Comparison of ENCODE assay signal across 8 cellular contexts in the genomic region with DNA sequence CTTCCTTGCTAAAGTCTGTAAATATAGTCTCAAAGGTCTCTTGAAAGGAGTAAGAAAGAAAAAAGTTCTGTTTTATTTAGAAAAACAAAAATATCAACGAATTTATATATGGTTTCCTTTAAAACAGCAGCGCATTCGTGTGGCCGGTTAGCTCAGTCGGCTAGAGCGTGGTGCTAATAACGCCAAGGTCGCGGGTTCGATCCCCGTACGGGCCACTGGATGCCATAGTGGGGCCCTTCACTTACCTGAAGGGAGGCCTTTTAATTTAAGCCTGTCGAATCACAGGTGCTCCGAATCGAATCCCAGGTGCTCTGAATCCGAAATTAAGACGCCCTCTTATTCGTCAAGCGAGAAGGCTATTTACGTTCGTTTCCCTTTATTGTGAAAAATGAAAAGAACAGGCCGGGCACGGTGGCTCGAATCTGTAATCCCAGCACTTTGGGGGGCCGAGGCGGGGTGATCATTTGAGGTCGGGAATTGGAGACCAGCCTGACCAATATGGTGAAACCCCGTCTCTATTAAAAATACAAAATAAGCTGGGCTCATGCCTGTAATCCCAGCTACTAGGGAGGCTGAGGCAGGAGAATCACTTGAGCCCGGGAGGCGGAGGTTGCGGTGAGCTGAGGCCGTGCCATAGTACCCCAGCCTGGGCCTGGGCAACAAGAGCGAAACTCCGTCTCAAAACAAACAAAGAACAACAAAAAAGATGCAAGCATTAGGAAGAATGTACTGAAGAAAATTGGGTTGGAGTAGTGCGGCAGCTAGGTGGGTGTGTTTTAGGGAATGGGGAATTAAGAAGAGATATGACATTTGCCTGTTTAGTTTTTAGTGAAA.
DNase-seq lines count a peak whose midpoint lies in the region; ATAC-seq and TF ChIP-seq lines count a peak whose summit lies in the region.

No MANE protein-coding gene starts in this region.

- H3K27ac Mint-ChIP-seq in CD8-positive, alpha-beta memory T cell, result peak overlapping the region in 7 of 8 donors; percentile 23 to 84 (median 73)

- H3K9me3 Mint-ChIP-seq in CD8-positive, alpha-beta memory T cell, result peaks cover 24 to 58% (median 54%) of the 10 kb centered on the region in 5 donors

- peaks cover 5% of the 10 kb centered on the region for H3K4me1 ChIP-seq in CD8-positive, alpha-beta memory T cell (ENCODE audit: insufficient read depth, low read length)
- H3K4me1 ChIP-seq in OCI-LY7 (ENCODE audit: insufficient read depth, low read length, poor library complexity, severe bottlenecking), result no peaks in the 10 kb centered on the region
- H3K4me1 ChIP-seq in adipocyte (ENCODE audit: control insufficient read depth, insufficient read depth, low read length), result peaks cover 28% of the 10 kb centered on the region
- H3K4me1 ChIP-seq in subcutaneous abdominal adipose tissue (ENCODE audit: control insufficient read depth in 5 of 5, insufficient read depth in 5 of 5, low read length in 5 of 5), result peaks cover 0 to 50% (median 36%) of the 10 kb centered on the region in 5 donors

- CTCF ChIA-PET in CD8-positive, alpha-beta memory T cell (lab: Charles Lee), result interaction anchor here (1.0 kb wide), 1 partner anchor 59 kb away, joined by 3 read pairs; no protein-coding TSS in a partner anchor
- CTCF ChIA-PET in OCI-LY7 (lab: Charles Lee; ENCODE audit: unreplicated experiment), result no interaction called here

- no peak overlapping the region for H2AFZ ChIP-seq in OCI-LY7 (ENCODE audit: low read length)

- H3K4me3 ChIP-seq in CD8-positive, alpha-beta memory T cell (ENCODE audit: low read length), result no peak overlapping the region
- H3K4me3 ChIP-seq in OCI-LY7 (ENCODE audit: low read depth, low read length, poor library complexity, severe bottlenecking) (no peak overlapping the region), adipocyte (ENCODE audit: low read length) (peak overlapping the region; percentile 70), subcutaneous abdominal adipose tissue (ENCODE audit: low read depth in 1 of 5, low read length in 5 of 5) (peak overlapping the region; percentile 4 to 66 (median 43))

- intact Hi-C loops in OCI-LY7 (cut with micrococcal nuclease; ENCODE audit: unreplicated experiment), result no loop called here
- intact Hi-C loops in left colon (cut with DNase I, micrococcal nuclease), result no loop called here

- no peaks in the 10 kb centered on the region for H4K20me1 ChIP-seq in OCI-LY7 (ENCODE audit: insufficient read depth, low read length)

- peaks cover 24 to 54% (median 31%) of the 10 kb centered on the region in 3 donors for H3K4me1 Mint-ChIP-seq in CD8-positive, alpha-beta memory T cell

- BruUV-seq in OCI-LY7 (replicated peaks; lab: Mats Ljungman, UMichigan), result no TSS peak

- no peaks in the 10 kb centered on the region for H3K36me3 ChIP-seq in CD8-positive, alpha-beta memory T cell (ENCODE audit: insufficient read depth, low read length)
- H3K36me3 ChIP-seq in OCI-LY7 (ENCODE audit: insufficient read depth, low read length) (no peaks in the 10 kb centered on the region), adipocyte (ENCODE audit: control insufficient read depth, insufficient read depth, low read length, severe bottlenecking) (no peaks in the 10 kb centered on the region), subcutaneous abdominal adipose tissue (ENCODE audit: control insufficient read depth in 5 of 5, insufficient read depth in 5 of 5, low read length in 5 of 5) (no peaks in the 10 kb centered on the region)

- no peaks in the 10 kb centered on the region for H3K9me3 ChIP-seq in CD8-positive, alpha-beta memory T cell (ENCODE audit: low read length)
- no peaks in the 10 kb centered on the region for H3K9me3 ChIP-seq in OCI-LY7 (ENCODE audit: low read length)
- peaks cover 2% of the 10 kb centered on the region for H3K9me3 ChIP-seq in adipocyte (ENCODE audit: control insufficient read depth, low read length)
- no peaks in the 10 kb centered on the region for H3K9me3 ChIP-seq in subcutaneous abdominal adipose tissue (ENCODE audit: control insufficient read depth in 5 of 5, low read length in 5 of 5)

- peak overlapping the region; percentile 5 to 73 (median 51) for H3K4me3 Mint-ChIP-seq in CD8-positive, alpha-beta memory T cell

- TF ChIP-seq CTCF in OCI-LY7 (conservative IDR thresholded peaks at IDR 0.05; ENCODE audit: low read length), result no peak

- ATAC-seq in HG02798 (IDR thresholded peaks at IDR 0.05; ENCODE audit: poor library complexity, unreplicated experiment) (peak; percentile 29), left colon (peak; percentile 65), GM21786 (IDR thresholded peaks at IDR 0.05; ENCODE audit: unreplicated experiment) (no peak), GM19463 (IDR thresholded peaks at IDR 0.05; ENCODE audit: unreplicated experiment) (no peak)

- H3K27me3 ChIP-seq in CD8-positive, alpha-beta memory T cell (ENCODE audit: insufficient read depth, low read length, poor library complexity, severe bottlenecking), result peaks cover 84% of the 10 kb centered on the region
- H3K27me3 ChIP-seq in adipocyte (replicated peaks; ENCODE audit: control insufficient read depth, insufficient read depth, low read length), result peaks cover 14% of the 10 kb centered on the region
- peaks cover 0 to 39% (median 20%) of the 10 kb centered on the region in 5 donors for H3K27me3 ChIP-seq in subcutaneous abdominal adipose tissue (ENCODE audit: control insufficient read depth in 5 of 5, insufficient read depth in 4 of 5, low read length in 5 of 5)

- peak overlapping the region; percentile 64 for H3K27ac ChIP-seq in CD8-positive, alpha-beta memory T cell (ENCODE audit: low read depth, low read length)
- H3K27ac ChIP-seq in OCI-LY7 (ENCODE audit: low read depth, low read length, poor library complexity, severe bottlenecking) (no peak overlapping the region), subcutaneous abdominal adipose tissue (ENCODE audit: low read depth, low read length) (no peak overlapping the region)

- peaks cover 84 to 88% of the 10 kb centered on the region in 2 donors for H3K27me3 Mint-ChIP-seq in CD8-positive, alpha-beta memory T cell

- DNase-seq in CD8-positive, alpha-beta memory T cell, result no peak
- peak; percentile 30 for DNase-seq in OCI-LY7 (ENCODE audit: low spot score)
- peak; percentile 78 for DNase-seq in adipocyte (ENCODE audit: low read depth)
- peak in 1 of 2 donors; percentile 46 for DNase-seq in left colon

- no peaks in the 10 kb centered on the region for H3K9me2 ChIP-seq in OCI-LY7 (ENCODE audit: insufficient read depth, low read length)

- H3K36me3 Mint-ChIP-seq in CD8-positive, alpha-beta memory T cell, result peaks cover 0 to 4% (median 3%) of the 10 kb centered on the region in 3 donors

- no peaks in the 10 kb centered on the region for H3K79me2 ChIP-seq in OCI-LY7 (ENCODE audit: insufficient read depth, low read depth, low read length)

- POLR2A ChIA-PET in CD8-positive, alpha-beta memory T cell (lab: Charles Lee), result interaction anchor here (0.5 kb wide), 1 partner anchor 1340 kb away, joined by 3 read pairs; no protein-coding TSS in a partner anchor
- POLR2A ChIA-PET in OCI-LY7 (lab: Charles Lee), result no interaction called here

- H3K4me2 ChIP-seq in OCI-LY7 (ENCODE audit: low read length), result peak overlapping the region; percentile 48

- no peak overlapping the region for H3K9ac ChIP-seq in adipocyte (ENCODE audit: low read length)
- H3K9ac ChIP-seq in subcutaneous abdominal adipose tissue (ENCODE audit: low read length in 5 of 5), result peak overlapping the region in 1 of 5 donors; percentile 47

Comparison
In these comparisons a context has a peak if more than half of its experiments do, and no peak if none do; other contexts are left out.
1. DNase-seq: peak in OCI-LY7 (single experiment) and adipocyte (single experiment); none in CD8-positive, alpha-beta memory T cell (0 of 5).
2. H3K4me3 ChIP-seq: peak in adipocyte (single experiment) and subcutaneous abdominal adipose tissue (5 of 5); none in CD8-positive, alpha-beta memory T cell (single experiment) and OCI-LY7 (single experiment).
3. ATAC-seq: peak in HG02798 (single experiment) and left colon (single experiment); none in GM21786 (single experiment) and GM19463 (single experiment).